In the genomic region with DNA sequence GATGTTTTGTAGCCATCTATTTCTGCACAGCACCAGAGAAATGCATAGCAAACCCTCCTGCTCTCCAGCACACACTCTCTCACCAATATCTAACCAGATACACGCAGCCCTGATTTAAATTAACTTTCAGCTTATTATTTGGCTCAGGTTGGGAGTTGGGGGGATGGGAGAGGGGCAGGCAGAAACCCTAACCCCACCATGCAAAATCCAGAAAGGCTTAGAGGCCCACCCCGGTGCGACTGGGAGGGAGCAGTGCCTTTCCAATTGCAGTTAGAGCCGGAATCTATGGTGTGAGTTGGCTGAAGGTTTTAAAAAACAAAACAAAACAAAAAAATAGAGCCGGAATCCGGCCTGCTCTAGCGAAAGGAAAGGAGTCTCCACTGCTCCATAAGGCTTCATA, we compare ENCODE assay signal across 1 cellular context.
TF ChIP-seq lines count a peak whose summit lies in the region.

No MANE protein-coding gene starts in this region.

TF ChIP-seq in SK-N-SH treated with all-trans-retinoic acid at 6 μM for 48 hours, 23 proteins besides CTCF, POLR2A, EP300 and RAD21 (continued from another document):
- TF ChIP-seq, protein P1, sequence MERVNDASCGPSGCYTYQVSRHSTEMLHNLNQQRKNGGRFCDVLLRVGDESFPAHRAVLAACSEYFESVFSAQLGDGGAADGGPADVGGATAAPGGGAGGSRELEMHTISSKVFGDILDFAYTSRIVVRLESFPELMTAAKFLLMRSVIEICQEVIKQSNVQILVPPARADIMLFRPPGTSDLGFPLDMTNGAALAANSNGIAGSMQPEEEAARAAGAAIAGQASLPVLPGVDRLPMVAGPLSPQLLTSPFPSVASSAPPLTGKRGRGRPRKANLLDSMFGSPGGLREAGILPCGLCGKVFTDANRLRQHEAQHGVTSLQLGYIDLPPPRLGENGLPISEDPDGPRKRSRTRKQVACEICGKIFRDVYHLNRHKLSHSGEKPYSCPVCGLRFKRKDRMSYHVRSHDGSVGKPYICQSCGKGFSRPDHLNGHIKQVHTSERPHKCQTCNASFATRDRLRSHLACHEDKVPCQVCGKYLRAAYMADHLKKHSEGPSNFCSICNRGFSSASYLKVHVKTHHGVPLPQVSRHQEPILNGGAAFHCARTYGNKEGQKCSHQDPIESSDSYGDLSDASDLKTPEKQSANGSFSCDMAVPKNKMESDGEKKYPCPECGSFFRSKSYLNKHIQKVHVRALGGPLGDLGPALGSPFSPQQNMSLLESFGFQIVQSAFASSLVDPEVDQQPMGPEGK (CRISPR knock-in tag; IDR thresholded peaks at IDR 0.05; ENCODE audit: borderline replicate concordance): no peak
- TF ChIP-seq ISL1 (CRISPR knock-in tag; IDR thresholded peaks at IDR 0.05) (no peak), SNAI2 (CRISPR knock-in tag; IDR thresholded peaks at IDR 0.05) (no peak), ZNF70 (CRISPR knock-in tag; IDR thresholded peaks at IDR 0.05) (no peak), RARB (CRISPR knock-in tag; IDR thresholded peaks at IDR 0.05) (no peak), ZFP30 (CRISPR knock-in tag; IDR thresholded peaks at IDR 0.05) (no peak), ZC3H10 (CRISPR knock-in tag; IDR thresholded peaks at IDR 0.05) (no peak)
